In genomic region chr13:100646030-100646673, GRCh38 we compare ENCODE assay signal across 9 cellular contexts. TPM values are rescaled to one million over a fixed set of nuclear protein-coding genes. Genes with fewer than 3 reads are reported as not detected.
DNase-seq lines count a peak whose midpoint lies in the region; ATAC-seq and TF ChIP-seq lines count a peak whose summit lies in the region.
"Had no signal": no experiment of that assay in that cellular context is flagged by ENCODE, and none has a peak within 500 bp of the region (broad histone marks: within the 10 kb centered on the region; RNA-seq: fewer than 3 reads in every experiment).

No MANE protein-coding gene starts in this region.

- H2BK120ac ChIP-seq in neuronal stem cell (ENCODE audit: low read depth, low read length) = no peak overlapping the region

- H2AK5ac ChIP-seq in neuronal stem cell (ENCODE audit: low read depth, low read length) = no peak overlapping the region

- peaks cover 0 to 2% of the 10 kb centered on the region in 2 donors for H3K4me1 ChIP-seq in neuronal stem cell (ENCODE audit: control insufficient read depth in 2 of 2, insufficient read depth in 1 of 2, low read depth in 1 of 2, low read length in 2 of 2)

- no peaks in the 10 kb centered on the region for H3K4me1 Mint-ChIP-seq in chondrocyte (ENCODE audit: low read depth)

- no peak overlapping the region for H3K18ac ChIP-seq in neuronal stem cell (ENCODE audit: low read length)

- H3K9ac ChIP-seq in neuronal stem cell (ENCODE audit: low read depth, low read length, poor library complexity) = peak overlapping the region; percentile 12

- peak; percentile 78 for TF ChIP-seq CTCF in chondrocyte (IDR thresholded peaks at IDR 0.05)

- H3K9me3 Mint-ChIP-seq in chondrocyte (ENCODE audit: low read depth) = no peaks in the 10 kb centered on the region

- H3K23ac ChIP-seq in neuronal stem cell (ENCODE audit: low read depth, low read length, poor library complexity) = no peak overlapping the region

- no peak overlapping the region for H4K91ac ChIP-seq in neuronal stem cell (ENCODE audit: low read depth, low read length, poor library complexity)

- no peak overlapping the region for H2BK5ac ChIP-seq in neuronal stem cell (ENCODE audit: low read length)

- H2BK15ac ChIP-seq in neuronal stem cell (ENCODE audit: low read length) = no peak overlapping the region

- H3K27me3 Mint-ChIP-seq in chondrocyte (ENCODE audit: low read depth) = no peaks in the 10 kb centered on the region

- H3K27me3 ChIP-seq in neuronal stem cell (ENCODE audit: control insufficient read depth in 3 of 3, insufficient read depth in 3 of 3, low read depth in 1 of 3, low read length in 3 of 3) = no peaks in the 10 kb centered on the region

- H3K27ac Mint-ChIP-seq in chondrocyte (ENCODE audit: unreplicated experiment) = no peak overlapping the region

- no peak overlapping the region for H3K4me3 ChIP-seq in neuronal stem cell (ENCODE audit: low read length in 2 of 2)

- H3K36me3 Mint-ChIP-seq in chondrocyte (ENCODE audit: low read depth) = peaks cover 10% of the 10 kb centered on the region

- H3K4ac ChIP-seq in neuronal stem cell (ENCODE audit: low read length) = no peak overlapping the region

- H3K27ac ChIP-seq in neuronal stem cell (replicated peaks; ENCODE audit: low read length) = no peak overlapping the region
- H3K27ac ChIP-seq: HL-60 had no signal

- peak; percentile 76 for DNase-seq in DMS79 treated with DMSO at 0.1 percent for 48 hours (lab: John Stamatoyannopoulos, UW)
- DNase-seq in NCI-H1092 treated with DMSO at 0.1 percent for 48 hours (lab: John Stamatoyannopoulos, UW) = peak; percentile 78
- no peak for DNase-seq in chondrocyte (ENCODE audit: low spot score)
- DNase-seq in neuronal stem cell (ENCODE audit: low spot score) = no peak
- no peak for DNase-seq in activated naive CD4-positive, alpha-beta T cell treated with anti-CD3 and anti-CD28 coated beads, Interleukin-2, amount 50 U/mL, for 16 hours
- no peak for DNase-seq in stimulated activated CD4-positive, alpha-beta T cell treated with anti-CD3 and anti-CD28 coated beads, Interleukin-4, amount 100 ng/mL, for 24 hours

- H3K4me2 ChIP-seq in neuronal stem cell (ENCODE audit: insufficient read depth, low read length, poor library complexity, severe bottlenecking) = no peak overlapping the region

- H3K9me3 ChIP-seq in neuronal stem cell (replicated peaks in 1 of 2; ENCODE audit: control insufficient read depth in 2 of 2, insufficient read depth in 1 of 2, low read depth in 1 of 2, low read length in 2 of 2) = no peaks in the 10 kb centered on the region

- no CpG with 5 or more reads among the region's 12 CpGs for WGBS in neuronal stem cell (ENCODE audit: extremely low coverage in 2 of 2, insufficient read length in 2 of 2, insufficient replicate concordance in 1 of 2), 2 donors

- H3K79me1 ChIP-seq in neuronal stem cell (ENCODE audit: low read depth, low read length) = peaks cover 2% of the 10 kb centered on the region

- peaks cover 12 to 80% of the 10 kb centered on the region in 2 donors for H3K36me3 ChIP-seq in neuronal stem cell (replicated peaks in 1 of 2; ENCODE audit: control insufficient read depth in 2 of 2, insufficient read depth in 2 of 2, low read length in 2 of 2)

- no peak overlapping the region for H3K4me3 Mint-ChIP-seq in chondrocyte (ENCODE audit: unreplicated experiment)

- ATAC-seq in GM18517 (IDR thresholded peaks at IDR 0.05; ENCODE audit: unreplicated experiment) (no peak), GM21717 (IDR thresholded peaks at IDR 0.05; ENCODE audit: unreplicated experiment) (no peak)

- H2AFZ ChIP-seq in neuronal stem cell (ENCODE audit: low read length) = no peak overlapping the region

- H2BK12ac ChIP-seq in neuronal stem cell (ENCODE audit: low read length) = no peak overlapping the region

- H3K14ac ChIP-seq in neuronal stem cell (ENCODE audit: low read length) = no peak overlapping the region

- H4K8ac ChIP-seq in neuronal stem cell (ENCODE audit: low read depth, low read length) = no peak overlapping the region

RNA-seq across cellular contexts. Expression of gene TMTC4, which starts 28.4 kb away (rescaled TPM):
- 11.5 to 16.0 TPM (median 12.6 TPM) in 3 replicates for total RNA-seq in chondrocyte
- 36.5 TPM for polyA plus RNA-seq in neuronal stem cell (2013, experiment 1 of 2)
- polyA plus RNA-seq in neuronal stem cell (2013, experiment 2 of 2) = 36.3 TPM

RNA-seq across cellular contexts. Expression of gene GGACT, which starts 57.6 kb away (rescaled TPM):
- total RNA-seq in chondrocyte = 10.3 to 11.3 TPM (median 11.3 TPM) in 3 replicates
- polyA plus RNA-seq in neuronal stem cell (2013, experiment 1 of 2) = 3.7 TPM
- 3.4 TPM for polyA plus RNA-seq in neuronal stem cell (2013, experiment 2 of 2)

Comparison
In these comparisons a context has a peak if more than half of its experiments do, and no peak if none do; other contexts are left out.
1. DNase-seq: peak in DMS79 treated with DMSO at 0.1 percent for 48 hours (single experiment) and NCI-H1092 treated with DMSO at 0.1 percent for 48 hours (single experiment); none in chondrocyte (single experiment), neuronal stem cell (single experiment), activated naive CD4-positive, alpha-beta T cell treated with anti-CD3 and anti-CD28 coated beads, Interleukin-2, amount 50 U/mL, for 16 hours (single experiment) and stimulated activated CD4-positive, alpha-beta T cell treated with anti-CD3 and anti-CD28 coated beads, Interleukin-4, amount 100 ng/mL, for 24 hours (single experiment).